8 cellular contexts compared by ENCODE assay signal in the genomic region with DNA sequence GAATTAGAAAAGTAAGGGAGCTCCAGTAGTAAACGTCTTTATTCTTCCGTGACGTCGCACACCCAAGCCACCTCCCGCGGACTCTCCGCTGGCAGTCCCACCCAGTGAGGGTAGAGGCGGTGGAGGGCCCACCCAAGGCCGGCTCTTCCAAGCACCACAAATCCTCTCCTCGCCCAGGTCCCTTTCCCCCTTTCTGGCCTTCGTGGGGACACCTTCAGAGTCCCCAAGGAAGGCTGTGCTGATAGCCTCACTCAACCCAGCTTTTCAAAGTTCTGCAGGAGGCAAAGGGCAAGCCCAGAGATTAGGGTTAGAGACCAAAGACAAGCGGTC. TPM values are rescaled to one million over a fixed set of nuclear protein-coding genes. Genes with fewer than 3 reads are reported as not detected.
A peak's percentile ranks its signal among the peaks of the same experiment; 100 is the strongest.
DNase-seq lines count a peak whose midpoint lies in the region; ATAC-seq and TF ChIP-seq lines count a peak whose summit lies in the region.

No MANE protein-coding gene starts in this region.

- no peak for TF ChIP-seq RAD21 in neural cell (conservative IDR thresholded peaks at IDR 0.05)

- TF ChIP-seq CTCF in BJ (IDR thresholded peaks at IDR 0.05; ENCODE audit: insufficient read depth, low read depth, low read length) (no peak), MM.1S (IDR thresholded peaks at IDR 0.05; ENCODE audit: low read length) (no peak), neural cell (IDR thresholded peaks at IDR 0.05; ENCODE audit: poor library complexity, severe bottlenecking) (no peak)

- H3K9ac ChIP-seq in MM.1S (ENCODE audit: low read length) (peak overlapping the region; percentile 89; the same call in 1 of the 2 replicates), endocrine pancreas (ENCODE audit: control insufficient read depth, insufficient read depth, low read length) (peak overlapping the region; percentile 56), neural cell (ENCODE audit: low read length) (peak overlapping the region; percentile 85)

- H3K9me3 ChIP-seq in MM.1S (replicated peaks; ENCODE audit: insufficient read depth, low read length) (no peaks in the 10 kb centered on the region), endocrine pancreas (ENCODE audit: control insufficient read depth, low read length) (no peaks in the 10 kb centered on the region), neural cell (ENCODE audit: low read length) (no peaks in the 10 kb centered on the region)

- peak overlapping the region; percentile 96 for H3K4me2 ChIP-seq in MM.1S (ENCODE audit: low read depth, low read length)
- H3K4me2 ChIP-seq in neural cell (ENCODE audit: low read length) = peak overlapping the region; percentile 50

- DNase-seq in BJ (ENCODE audit: low read depth) (no peak), MM.1S (no peak), activated gamma-delta T cell treated with Interleukin-2 at 50 U/mL for 16 hours (no peak), NCI-H226 (no peak)

- H4K20me1 ChIP-seq in MM.1S (ENCODE audit: insufficient read depth, low read length) (no peaks in the 10 kb centered on the region), neural cell (ENCODE audit: insufficient read depth) (no peaks in the 10 kb centered on the region)

- H3K27ac ChIP-seq in MM.1S (ENCODE audit: low read length) (no peak overlapping the region; the same call in 1 of the 2 replicates), neural cell (ENCODE audit: low read length) (peak overlapping the region; percentile 84)

- H3K4me3 ChIP-seq in BJ (ENCODE audit: low read depth, low read length) = peak overlapping the region; percentile 97
- H3K4me3 ChIP-seq in MM.1S (ENCODE audit: low read length) = peak overlapping the region; percentile 94
- peak overlapping the region; percentile 32 for H3K4me3 ChIP-seq in endocrine pancreas (ENCODE audit: control insufficient read depth, insufficient read depth, low read length)
- H3K4me3 ChIP-seq in neural cell (ENCODE audit: low read length) = peak overlapping the region; percentile 100

- POLR2A ChIA-PET in BJ (lab: Charles Lee) = interaction anchor here (0.6 to 1.9 kb wide), 3 partner anchors 9 to 91 kb away, joined by 3 to 16 read pairs (median 6); a partner anchor contains a TSS

- H3K79me2 ChIP-seq in MM.1S (ENCODE audit: low read length) = peaks cover 36% of the 10 kb centered on the region
- peaks cover 13% of the 10 kb centered on the region for H3K79me2 ChIP-seq in neural cell (replicated peaks; ENCODE audit: insufficient read depth, low read length)

- peak; percentile 29 for ATAC-seq in GM21723 (IDR thresholded peaks at IDR 0.05; ENCODE audit: unreplicated experiment)
- no peak for ATAC-seq in GM18873 (IDR thresholded peaks at IDR 0.05; ENCODE audit: low FRiP score, unreplicated experiment)

- H3K27me3 ChIP-seq in BJ (ENCODE audit: control insufficient read depth, insufficient read depth, low read length) (no peaks in the 10 kb centered on the region), MM.1S (replicated peaks; ENCODE audit: insufficient read depth, low read length) (no peaks in the 10 kb centered on the region), endocrine pancreas (ENCODE audit: control insufficient read depth, insufficient read depth, low read length) (no peaks in the 10 kb centered on the region), neural cell (ENCODE audit: insufficient read depth, low read depth, low read length) (no peaks in the 10 kb centered on the region)

- TF ChIP-seq EP300 in neural cell (conservative IDR thresholded peaks at IDR 0.05; ENCODE audit: poor library complexity, severe bottlenecking) = no peak

- H2AFZ ChIP-seq in MM.1S (ENCODE audit: low read length) = peak overlapping the region; percentile 92
- peak overlapping the region; percentile 88 for H2AFZ ChIP-seq in neural cell (ENCODE audit: low read depth, low read length)

- CTCF ChIA-PET in BJ (lab: Yijun Ruan, JAX) = interaction anchor here (0.9 to 1.6 kb wide), 5 partner anchors 10 to 104 kb away, joined by 3 to 7 read pairs (median 3); a partner anchor contains a TSS

- H3F3A ChIP-seq in MM.1S (ENCODE audit: insufficient read depth, low read length) (no peaks in the 10 kb centered on the region), neural cell (ENCODE audit: insufficient read depth, low read length, poor library complexity, severe bottlenecking) (no peaks in the 10 kb centered on the region)

- H3K36me3 ChIP-seq in BJ (ENCODE audit: control insufficient read depth, insufficient read depth, low read length) (peaks cover 33% of the 10 kb centered on the region), MM.1S (replicated peaks; ENCODE audit: insufficient read depth, low read length) (0 out of 2 replicates have a peak, but pooled peaks cover 6% of the 10 kb centered on the region), endocrine pancreas (ENCODE audit: control insufficient read depth, insufficient read depth, low read length) (peaks cover 4% of the 10 kb centered on the region), neural cell (ENCODE audit: insufficient read depth, low read length) (no peaks in the 10 kb centered on the region)

- H3K9me2 ChIP-seq in MM.1S (replicated peaks; ENCODE audit: insufficient read depth, low read length) (no peaks in the 10 kb centered on the region), neural cell (ENCODE audit: insufficient read depth, low read length) (no peaks in the 10 kb centered on the region)

- peaks cover 10% of the 10 kb centered on the region for H3K4me1 ChIP-seq in MM.1S (ENCODE audit: low read length)
- H3K4me1 ChIP-seq in endocrine pancreas (ENCODE audit: control insufficient read depth, insufficient read depth, low read length) = no peaks in the 10 kb centered on the region

TF ChIP-seq in neural cell, 6 proteins besides CTCF, POLR2A, EP300 and RAD21:
- no peak for TF ChIP-seq EZH2 (IDR thresholded peaks at IDR 0.05; ENCODE audit: borderline replicate concordance, insufficient read depth, low read length, poor library complexity, severe bottlenecking)
- no peak for TF ChIP-seq POLR2AphosphoS5 (IDR thresholded peaks at IDR 0.05)
- no peak for TF ChIP-seq MXI1 (conservative IDR thresholded peaks at IDR 0.05; ENCODE audit: poor library complexity, severe bottlenecking)
- no peak for TF ChIP-seq SMC3 (conservative IDR thresholded peaks at IDR 0.05; ENCODE audit: poor library complexity)
- TF ChIP-seq, protein P1, sequence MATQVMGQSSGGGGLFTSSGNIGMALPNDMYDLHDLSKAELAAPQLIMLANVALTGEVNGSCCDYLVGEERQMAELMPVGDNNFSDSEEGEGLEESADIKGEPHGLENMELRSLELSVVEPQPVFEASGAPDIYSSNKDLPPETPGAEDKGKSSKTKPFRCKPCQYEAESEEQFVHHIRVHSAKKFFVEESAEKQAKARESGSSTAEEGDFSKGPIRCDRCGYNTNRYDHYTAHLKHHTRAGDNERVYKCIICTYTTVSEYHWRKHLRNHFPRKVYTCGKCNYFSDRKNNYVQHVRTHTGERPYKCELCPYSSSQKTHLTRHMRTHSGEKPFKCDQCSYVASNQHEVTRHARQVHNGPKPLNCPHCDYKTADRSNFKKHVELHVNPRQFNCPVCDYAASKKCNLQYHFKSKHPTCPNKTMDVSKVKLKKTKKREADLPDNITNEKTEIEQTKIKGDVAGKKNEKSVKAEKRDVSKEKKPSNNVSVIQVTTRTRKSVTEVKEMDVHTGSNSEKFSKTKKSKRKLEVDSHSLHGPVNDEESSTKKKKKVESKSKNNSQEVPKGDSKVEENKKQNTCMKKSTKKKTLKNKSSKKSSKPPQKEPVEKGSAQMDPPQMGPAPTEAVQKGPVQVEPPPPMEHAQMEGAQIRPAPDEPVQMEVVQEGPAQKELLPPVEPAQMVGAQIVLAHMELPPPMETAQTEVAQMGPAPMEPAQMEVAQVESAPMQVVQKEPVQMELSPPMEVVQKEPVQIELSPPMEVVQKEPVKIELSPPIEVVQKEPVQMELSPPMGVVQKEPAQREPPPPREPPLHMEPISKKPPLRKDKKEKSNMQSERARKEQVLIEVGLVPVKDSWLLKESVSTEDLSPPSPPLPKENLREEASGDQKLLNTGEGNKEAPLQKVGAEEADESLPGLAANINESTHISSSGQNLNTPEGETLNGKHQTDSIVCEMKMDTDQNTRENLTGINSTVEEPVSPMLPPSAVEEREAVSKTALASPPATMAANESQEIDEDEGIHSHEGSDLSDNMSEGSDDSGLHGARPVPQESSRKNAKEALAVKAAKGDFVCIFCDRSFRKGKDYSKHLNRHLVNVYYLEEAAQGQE (IDR thresholded peaks at IDR 0.05; ENCODE audit: borderline replicate concordance) = no peak
- TF ChIP-seq TAF1 (IDR thresholded peaks at IDR 0.05; ENCODE audit: low read depth) = no peak

RNA-seq across cellular contexts. Expression of a gene that starts 0.3 kb away (rescaled TPM):
- polyA plus RNA-seq in BJ (2011; rRNA removed) (35.3 and 44.9 TPM in 2 replicates), neural cell (17.7 and 20.2 TPM in 2 replicates)
- polyA minus RNA-seq in BJ (2011; rRNA and poly(A)+ RNA removed) = 24.8 and 40.2 TPM in 2 replicates
- 19.0 and 19.4 TPM in 2 replicates for polyA minus RNA-seq in neural cell

RNA-seq across cellular contexts. Expression of a gene that starts 9.8 kb away (rescaled TPM):
- polyA plus RNA-seq in BJ (2011; rRNA removed) (5.7 and 12.2 TPM in 2 replicates), neural cell (6.6 and 7.1 TPM in 2 replicates)
- 5.9 and 6.8 TPM in 2 replicates for polyA minus RNA-seq in BJ (2011; rRNA and poly(A)+ RNA removed)
- 13.4 and 14.2 TPM in 2 replicates for polyA minus RNA-seq in neural cell

RNA-seq across cellular contexts. Expression of a gene that starts 23.3 kb away (rescaled TPM):
- polyA plus RNA-seq in BJ (2011; rRNA removed) (not detected in 2 replicates), neural cell (not detected in 2 replicates)
- polyA minus RNA-seq in BJ (2011; rRNA and poly(A)+ RNA removed) = not detected in 2 replicates
- polyA minus RNA-seq in neural cell = not detected in 2 replicates

RNA-seq across cellular contexts. Expression of a gene that starts 27.5 kb away (rescaled TPM):
- polyA plus RNA-seq in BJ (2011; rRNA removed) (0.20 TPM in 1 of 2 replicates, not detected in the other), neural cell (0.25 TPM in 1 of 2 replicates, not detected in the other)
- not detected in 2 replicates for polyA minus RNA-seq in BJ (2011; rRNA and poly(A)+ RNA removed)
- polyA minus RNA-seq in neural cell = 0.73 TPM in 1 of 2 replicates, not detected in the other

RNA-seq across cellular contexts. Expression of a gene that starts 31.1 kb away (rescaled TPM):
- 40.7 and 43.7 TPM in 2 replicates for polyA plus RNA-seq in BJ (2011; rRNA removed)
- 16.2 and 19.3 TPM in 2 replicates for polyA minus RNA-seq in BJ (2011; rRNA and poly(A)+ RNA removed)
- polyA plus RNA-seq in neural cell = 20.6 and 32.1 TPM in 2 replicates
- polyA minus RNA-seq in neural cell = 20.5 and 21.6 TPM in 2 replicates

Comparison
In these comparisons a context has a peak if more than half of its experiments do, and no peak if none do; other contexts are left out.
1. H3K4me3 ChIP-seq: peak in every context shown above with its lines; median percentile 100 in neural cell; 97 in BJ; 94 in MM.1S; 32 in endocrine pancreas.